17 cellular contexts compared by ENCODE assay signal in the genomic region with DNA sequence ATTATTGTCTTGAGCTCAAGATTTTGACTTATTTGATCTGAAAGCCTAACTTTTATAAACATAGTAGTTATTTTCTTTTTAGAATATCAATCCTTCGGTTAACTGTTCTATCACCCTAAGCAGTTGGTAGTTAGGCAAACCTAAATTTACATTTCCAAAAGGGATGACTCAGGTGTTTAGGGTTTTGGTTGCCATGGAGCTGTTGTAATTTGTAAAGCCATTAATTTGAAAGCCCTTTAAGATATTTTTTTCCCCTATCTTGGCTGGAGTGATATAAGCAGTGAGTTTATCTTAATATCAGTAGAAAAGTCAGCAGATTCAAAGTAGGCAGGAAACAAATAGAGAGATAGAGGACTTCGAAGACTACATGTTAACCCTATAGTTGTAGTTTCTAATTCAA.
A peak's percentile ranks its signal among the peaks of the same experiment; 100 is the strongest.
DNase-seq lines count a peak whose midpoint lies in the region; TF ChIP-seq lines count a peak whose summit lies in the region.
"Had no signal": no experiment of that assay in that cellular context is flagged by ENCODE, and none has a peak within 500 bp of the region (broad histone marks: within the 10 kb centered on the region; RNA-seq: fewer than 3 reads in every experiment).

No MANE protein-coding gene starts in this region.

- peaks cover 0 to 15% (median 4%) of the 10 kb centered on the region in 5 experiments for H3K9me3 Mint-ChIP-seq in brain

- DNase-seq in HT1080 (ENCODE audit: low read depth) (peak; percentile 5), iPS DF 19.7 (ENCODE audit: low read depth, low spot score) (peak; percentile 15), sigmoid colon (no peak), ureter (ENCODE audit: low spot score) (no peak), GM19240 (ENCODE audit: insufficient read length, low spot score) (no peak), A172 (ENCODE audit: low spot score) (no peak)
- DNase-seq: AML-193, DMS79, MM.1S, NCI-H1105 treated with DMSO at 0.1 percent for 48 hours, NCI-H187 treated with DMSO at 0.1 percent for 48 hours, NCI-H2171, NCI-H510A, SHP77 treated with DMSO at 0.1 percent for 48 hours had no signal

- peak overlapping the region in 1 of 4 donors; percentile 3 for H3K4me3 ChIP-seq in sigmoid colon

- peak overlapping the region; percentile 37 to 56 (median 50) for H3K27ac ChIP-seq in sigmoid colon
- H3K27ac ChIP-seq: HL-60, KMS-11 had no signal

- H3K36me3 Mint-ChIP-seq in brain: no peaks in the 10 kb centered on the region

- 45 to 50% methylated on average over 2 of the region's 2 CpGs for WGBS in sigmoid colon, 2 donors

- peaks cover 0 to 58% (median 40%) of the 10 kb centered on the region in 4 donors for H3K4me1 ChIP-seq in sigmoid colon

- H3K27ac Mint-ChIP-seq in brain: peak overlapping the region in 4 of 5 experiments; percentile 28 to 95 (median 58)

- no peaks in the 10 kb centered on the region for H3K9me3 ChIP-seq in sigmoid colon

- no peak for TF ChIP-seq EP300 in sigmoid colon (IDR thresholded peaks at IDR 0.05)

- no peak for TF ChIP-seq CTCF in brain (conservative IDR thresholded peaks at IDR 0.05)
- TF ChIP-seq CTCF in sigmoid colon (IDR thresholded peaks at IDR 0.05): no peak

- H3K36me3 ChIP-seq in sigmoid colon: no peaks in the 10 kb centered on the region

- peaks cover 18% of the 10 kb centered on the region for H3K4me1 Mint-ChIP-seq in brain

- H3K27me3 Mint-ChIP-seq in brain: no peaks in the 10 kb centered on the region

- intact Hi-C loops in sigmoid colon (cut with DNase I): no loop called here

- peak overlapping the region in 3 of 5 experiments; percentile 29 to 62 (median 32) for H3K4me3 Mint-ChIP-seq in brain

- no peak for TF ChIP-seq POLR2A in sigmoid colon (IDR thresholded peaks at IDR 0.05)

- no peaks in the 10 kb centered on the region for H3K27me3 ChIP-seq in sigmoid colon

Comparison
In these comparisons a context has a peak if more than half of its experiments do, and no peak if none do; other contexts are left out.
1. DNase-seq: peak in HT1080 (single experiment) and iPS DF 19.7 (single experiment); none in sigmoid colon (single experiment), ureter (single experiment), GM19240 (single experiment) and A172 (single experiment).